ENCODE assay signal across 8 cellular contexts in the genomic region with DNA sequence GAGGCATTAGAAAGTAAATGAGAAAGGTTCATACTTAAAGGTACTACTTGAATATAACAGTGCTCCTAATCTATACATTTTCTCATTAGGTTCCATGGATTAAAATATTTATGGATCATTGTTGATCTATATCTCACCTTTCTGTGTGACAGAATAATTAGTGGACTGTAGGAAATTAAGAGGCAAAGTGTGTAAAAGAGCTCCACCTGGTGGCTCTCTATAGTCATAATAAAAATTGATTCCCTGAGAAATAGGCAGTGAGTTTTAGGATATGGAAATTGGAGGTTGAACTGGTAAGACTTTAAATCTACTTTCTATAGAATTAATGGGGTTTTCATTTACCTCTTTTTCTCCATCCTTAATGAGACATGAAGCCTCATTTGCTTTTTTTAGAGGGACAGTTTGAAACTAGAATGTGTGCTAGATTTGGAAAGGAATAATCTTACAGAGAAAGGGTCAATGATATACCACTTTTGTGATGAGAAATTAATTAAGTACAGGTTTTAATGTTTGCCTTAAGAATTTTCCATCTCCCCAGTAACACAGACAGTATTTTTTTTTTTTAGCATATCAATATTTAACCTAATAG. TPM values are rescaled to one million over a fixed set of nuclear protein-coding genes. Genes with fewer than 3 reads are reported as not detected.
DNase-seq lines count a peak whose midpoint lies in the region; ATAC-seq and TF ChIP-seq lines count a peak whose summit lies in the region.

No MANE protein-coding gene starts in this region.

- peaks cover 24% of the 10 kb centered on the region for H3K36me3 Mint-ChIP-seq in chondrocyte (ENCODE audit: low read depth)
- peaks cover 14% of the 10 kb centered on the region for H3K36me3 Mint-ChIP-seq in neural crest cell (ENCODE audit: low read depth)

- H3K4me3 Mint-ChIP-seq in chondrocyte (ENCODE audit: unreplicated experiment) (no peak overlapping the region), neural crest cell (no peak overlapping the region)

- no peaks in the 10 kb centered on the region for H3K9me3 Mint-ChIP-seq in chondrocyte (ENCODE audit: low read depth)
- H3K9me3 Mint-ChIP-seq in neural crest cell: no peaks in the 10 kb centered on the region

- ATAC-seq in GM21367 (IDR thresholded peaks at IDR 0.05; ENCODE audit: unreplicated experiment): peak; percentile 64

- no peaks in the 10 kb centered on the region for H3K27me3 Mint-ChIP-seq in chondrocyte (ENCODE audit: low read depth)
- no peaks in the 10 kb centered on the region for H3K27me3 Mint-ChIP-seq in neural crest cell (ENCODE audit: low read depth)

- DNase-seq in DMS79 treated with DMSO at 0.1 percent for 48 hours (lab: John Stamatoyannopoulos, UW) (peak; percentile 19), DMS79 (lab: John Stamatoyannopoulos, UW) (no peak), NCI-H345 (lab: John Stamatoyannopoulos, UW) (peak; percentile 33), chondrocyte (ENCODE audit: low spot score) (no peak), neural crest cell (ENCODE audit: low read depth, low spot score) (no peak), retina (no peak), SHP77 (lab: John Stamatoyannopoulos, UW) (no peak)

- peaks cover 11% of the 10 kb centered on the region for H3K4me1 Mint-ChIP-seq in chondrocyte (ENCODE audit: low read depth)
- no peaks in the 10 kb centered on the region for H3K4me1 Mint-ChIP-seq in neural crest cell

- H3K27ac Mint-ChIP-seq in chondrocyte (ENCODE audit: unreplicated experiment) (no peak overlapping the region), neural crest cell (ENCODE audit: unreplicated experiment) (no peak overlapping the region)

- TF ChIP-seq CTCF in chondrocyte (IDR thresholded peaks at IDR 0.05) (peak; percentile 95), neural crest cell (conservative IDR thresholded peaks at IDR 0.05) (peak; percentile 96)

RNA-seq across cellular contexts. Expression of gene DERA, which starts 11.8 kb away (rescaled TPM):
- 15.5 to 26.2 TPM (median 16.0 TPM) in 3 replicates for total RNA-seq in chondrocyte
- total RNA-seq in neural crest cell: 34.1 and 43.0 TPM in 2 replicates

RNA-seq across cellular contexts. Expression of gene STRAP, which starts 17.2 kb away (rescaled TPM):
- total RNA-seq in chondrocyte (153 to 172 TPM (median 154 TPM) in 3 replicates), neural crest cell (191 and 200 TPM in 2 replicates)

Comparison
In these comparisons a context has a peak if more than half of its experiments do, and no peak if none do; other contexts are left out.
1. DNase-seq: peak in DMS79 treated with DMSO at 0.1 percent for 48 hours (single experiment) and NCI-H345 (single experiment); none in DMS79 (single experiment), chondrocyte (single experiment), neural crest cell (single experiment), retina (single experiment) and SHP77 (0 of 2).